1 cellular context compared by ENCODE assay signal in genomic region chr6:89352329-89353117, GRCh38.
A peak's percentile ranks its signal among the peaks of the same experiment; 100 is the strongest.
TF ChIP-seq lines count a peak whose summit lies in the region.

Gene UBE2J1, minus strand, starts transcription at chr6:89352722. Its CDS starts 153 bp downstream, at chr6:89352569.

TF ChIP-seq in HepG2, 621 proteins besides CTCF, POLR2A, EP300 and RAD21 (continued from another document and continues in another):
- TF ChIP-seq TFE3 (CRISPR knock-in tag; IDR thresholded peaks at IDR 0.05) (no peak), SMAD1 (CRISPR knock-in tag; IDR thresholded peaks at IDR 0.05; ENCODE audit: borderline replicate concordance, low read depth) (no peak), HOMEZ (CRISPR knock-in tag; IDR thresholded peaks at IDR 0.05; ENCODE audit: low read depth) (no peak), NCOR1 (IDR thresholded peaks at IDR 0.05; ENCODE audit: borderline replicate concordance, low read length) (no peak), CBFB (CRISPR knock-in tag; IDR thresholded peaks at IDR 0.05) (no peak; the same call in 1 of the 2 replicates), ZNF704 (CRISPR knock-in tag; IDR thresholded peaks at IDR 0.05; ENCODE audit: borderline replicate concordance) (no peak), ISX (CRISPR knock-in tag; conservative IDR thresholded peaks at IDR 0.05) (0 out of 2 replicates have a peak, but pooled peaks have one; percentile 47), PHF5A (CRISPR knock-in tag; IDR thresholded peaks at IDR 0.05; ENCODE audit: low read depth, unreplicated experiment) (no peak), MYPOP (CRISPR knock-in tag; IDR thresholded peaks at IDR 0.05) (no peak), KDM5B (CRISPR knock-in tag; IDR thresholded peaks at IDR 0.05; ENCODE audit: borderline replicate concordance) (peak; percentile 92), TEF (CRISPR knock-in tag; IDR thresholded peaks at IDR 0.05) (peak; percentile 67; the same call in 1 of the 2 replicates), DMTF1 (CRISPR knock-in tag; IDR thresholded peaks at IDR 0.05) (no peak), JUND (CRISPR knock-in tag; IDR thresholded peaks at IDR 0.05) (peak; percentile 7; the same call in 1 of the 2 replicates), ATF3 (CRISPR knock-in tag; IDR thresholded peaks at IDR 0.05) (peak; percentile 78), MIXL1 (CRISPR knock-in tag; IDR thresholded peaks at IDR 0.05) (no peak), SRY (CRISPR knock-in tag; IDR thresholded peaks at IDR 0.05) (peak; percentile 95), PPARG (CRISPR knock-in tag; conservative IDR thresholded peaks at IDR 0.05) (no peak; the same call in 1 of the 2 replicates), ZNF20 (CRISPR knock-in tag; IDR thresholded peaks at IDR 0.05) (no peak), LCORL (IDR thresholded peaks at IDR 0.05) (peak; percentile 66; the same call in 1 of the 2 replicates), LCORL (CRISPR knock-in tag; IDR thresholded peaks at IDR 0.05) (no peak), SNAPC2 (CRISPR knock-in tag; IDR thresholded peaks at IDR 0.05) (no peak), ZNF660 (CRISPR knock-in tag; IDR thresholded peaks at IDR 0.05; ENCODE audit: borderline replicate concordance, low read depth) (no peak), FOXO1 (CRISPR knock-in tag; IDR thresholded peaks at IDR 0.05) (peak; percentile 5; the same call in 1 of the 2 replicates), PRMT3 (CRISPR knock-in tag; IDR thresholded peaks at IDR 0.05; ENCODE audit: borderline replicate concordance, low read depth) (peak; percentile 62; the same call in 1 of the 2 replicates), SP5 (CRISPR knock-in tag; IDR thresholded peaks at IDR 0.05; ENCODE audit: borderline replicate concordance, low read depth) (peak; percentile 25; the same call in 1 of the 2 replicates), IKZF4 (CRISPR knock-in tag; IDR thresholded peaks at IDR 0.05; ENCODE audit: borderline replicate concordance, low read depth, not compliant biosample characterization) (no peak), ZNF674 (CRISPR knock-in tag; IDR thresholded peaks at IDR 0.05; ENCODE audit: low read depth) (0 out of 2 replicates have a peak, but pooled peaks have one; percentile 35), ARHGAP35 (CRISPR knock-in tag; IDR thresholded peaks at IDR 0.05; ENCODE audit: borderline replicate concordance) (peak; percentile 81), GATAD2A (CRISPR knock-in tag; IDR thresholded peaks at IDR 0.05) (no peak), ATF5 (CRISPR knock-in tag; IDR thresholded peaks at IDR 0.05; ENCODE audit: low read depth) (no peak), TBX2 (CRISPR knock-in tag; IDR thresholded peaks at IDR 0.05; ENCODE audit: borderline replicate concordance) (peak; percentile 84), DDIT3 (CRISPR knock-in tag; IDR thresholded peaks at IDR 0.05) (no peak), TCF7 (IDR thresholded peaks at IDR 0.05; ENCODE audit: low read depth) (no peak), NR2F1 (CRISPR knock-in tag; IDR thresholded peaks at IDR 0.05) (no peak), ZNF576 (CRISPR knock-in tag; IDR thresholded peaks at IDR 0.05) (no peak), SP4 (CRISPR knock-in tag; IDR thresholded peaks at IDR 0.05) (peak; percentile 75; the same call in 1 of the 2 replicates), HDAC2 (CRISPR knock-in tag; IDR thresholded peaks at IDR 0.05) (peak; percentile 21; the same call in 1 of the 2 replicates), ZNF616 (CRISPR knock-in tag; IDR thresholded peaks at IDR 0.05; ENCODE audit: low read depth) (peak; percentile 70), ZNF572 (CRISPR knock-in tag; IDR thresholded peaks at IDR 0.05) (no peak), U2AF1 (optimal IDR thresholded peaks at IDR 0.05; ENCODE audit: low read depth, low read length) (no peak), RBM39 (IDR thresholded peaks at IDR 0.05; ENCODE audit: low read depth, low read length, poor library complexity, severe bottlenecking) (no peak), TCF12 (IDR thresholded peaks at IDR 0.05) (no peak), TCF12 (CRISPR knock-in tag; IDR thresholded peaks at IDR 0.05) (no peak; the same call in 1 of the 2 replicates), NCOA5 (CRISPR knock-in tag; IDR thresholded peaks at IDR 0.05) (no peak), ZNF883 (CRISPR knock-in tag; IDR thresholded peaks at IDR 0.05; ENCODE audit: not compliant biosample characterization) (no peak), ZNF512B (CRISPR knock-in tag; IDR thresholded peaks at IDR 0.05; ENCODE audit: borderline replicate concordance) (no peak), FUBP1 (CRISPR knock-in tag; IDR thresholded peaks at IDR 0.05; ENCODE audit: borderline replicate concordance) (no peak), ZNF550 (CRISPR knock-in tag; IDR thresholded peaks at IDR 0.05; ENCODE audit: borderline replicate concordance) (no peak), NFIB (CRISPR knock-in tag; IDR thresholded peaks at IDR 0.05; ENCODE audit: borderline replicate concordance) (no peak), GTF3A (CRISPR knock-in tag; conservative IDR thresholded peaks at IDR 0.05) (no peak), PLSCR1 (CRISPR knock-in tag; IDR thresholded peaks at IDR 0.05; ENCODE audit: borderline replicate concordance) (no peak), CENPT (CRISPR knock-in tag; IDR thresholded peaks at IDR 0.05; ENCODE audit: low read depth) (peak; percentile 42; the same call in 1 of the 2 replicates), ZNF367 (CRISPR knock-in tag; IDR thresholded peaks at IDR 0.05; ENCODE audit: borderline replicate concordance) (no peak; the same call in 1 of the 2 replicates)
